In the genomic region with DNA sequence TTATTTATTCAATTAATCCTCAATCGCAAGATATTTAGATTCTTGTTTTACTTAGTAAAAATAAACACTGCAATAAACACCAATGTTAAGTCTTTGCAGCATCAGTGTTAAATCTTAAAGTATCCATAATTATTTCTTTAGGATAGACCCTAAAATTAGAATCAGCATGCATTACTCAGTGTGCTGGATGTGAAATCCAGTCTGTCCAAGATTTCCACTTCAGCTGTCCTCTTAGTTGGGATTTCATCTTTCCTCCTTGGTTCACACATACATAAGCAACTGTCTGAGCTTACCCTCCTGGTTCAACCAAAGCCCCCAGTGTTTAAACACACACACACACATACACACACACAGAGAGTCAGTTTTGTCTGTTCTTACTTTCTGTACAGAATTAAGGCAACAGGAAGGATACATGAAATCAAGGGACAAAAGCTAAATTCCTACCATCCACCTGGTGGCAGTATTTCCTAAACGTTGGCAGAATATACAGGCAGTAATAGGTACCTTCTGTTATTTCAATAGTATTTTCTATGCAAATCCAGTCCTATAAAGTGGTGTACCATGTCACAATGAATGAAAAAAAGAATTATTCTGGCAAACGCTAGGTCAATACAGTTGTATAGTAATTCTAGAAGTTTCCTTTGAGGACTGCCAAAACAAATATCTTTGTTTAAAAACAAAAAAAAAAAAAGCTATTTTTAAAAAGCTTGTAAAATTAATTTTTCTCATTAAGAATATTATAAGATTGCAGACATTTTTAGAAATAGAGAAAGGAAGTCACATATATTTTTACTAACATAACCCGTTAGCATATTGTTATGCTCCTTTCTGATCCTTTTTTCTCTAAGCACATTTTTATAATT, we compare ENCODE assay signal across 9 cellular contexts. TPM values are rescaled to one million over a fixed set of nuclear protein-coding genes. Genes with fewer than 3 reads are reported as not detected.
DNase-seq lines count a peak whose midpoint lies in the region; ATAC-seq, FAIRE-seq and TF ChIP-seq lines count a peak whose summit lies in the region.
"Had no signal": no experiment of that assay in that cellular context is flagged by ENCODE, and none has a peak within 500 bp of the region (broad histone marks: within the 10 kb centered on the region; RNA-seq: fewer than 3 reads in every experiment).

No MANE protein-coding gene starts in this region.

- no peaks in the 10 kb centered on the region for H3K27me3 ChIP-seq in keratinocyte (ENCODE audit: control insufficient read depth, extremely low read depth, insufficient read depth, low read length)

- H3K4me2 ChIP-seq in keratinocyte (ENCODE audit: control insufficient read depth, extremely low read depth, insufficient read depth, low read depth, low read length), result no peak overlapping the region

- H3K4me3 Mint-ChIP-seq in stimulated activated memory B cell treated with anti-CD40 and anti-IgM and Interleukin-4, amounts not matched to agents 10 μg/mL and 1 μg/mL and 100 μg/mL, for 72 hours, result no peak overlapping the region
- H3K4me3 Mint-ChIP-seq: activated naive CD4-positive, alpha-beta T cell treated with anti-CD3 and anti-CD28 coated beads, Interleukin-2, amount 50 U/mL, for 24 hours had no signal

- no peaks in the 10 kb centered on the region for H4K20me1 ChIP-seq in keratinocyte (ENCODE audit: control insufficient read depth, extremely low read depth, insufficient read depth, low read length)

- no peaks in the 10 kb centered on the region for H3K9me3 Mint-ChIP-seq in stimulated activated memory B cell treated with anti-CD40 and anti-IgM and Interleukin-4, amounts not matched to agents 10 μg/mL and 1 μg/mL and 100 μg/mL, for 72 hours
- H3K9me3 Mint-ChIP-seq: activated naive CD4-positive, alpha-beta T cell treated with anti-CD3 and anti-CD28 coated beads, Interleukin-2, amount 50 U/mL, for 24 hours had no signal

- H3K27ac ChIP-seq in keratinocyte (ENCODE audit: control insufficient read depth, insufficient read depth, low read length), result no peak overlapping the region

- H3K9me3 ChIP-seq in keratinocyte (ENCODE audit: control insufficient read depth, low read depth, low read length), result no peaks in the 10 kb centered on the region

- peak; percentile 63 for FAIRE-seq in keratinocyte (lab: Jason Lieb, UNC)

- ATAC-seq in stimulated activated memory B cell treated with anti-CD40 and anti-IgM and Interleukin-4, amounts not matched to agents 10 μg/mL and 1 μg/mL and 100 μg/mL, for 72 hours, result peak; percentile 76
- no peak for ATAC-seq in HG03039 (IDR thresholded peaks at IDR 0.05; ENCODE audit: unreplicated experiment)

- no peaks in the 10 kb centered on the region for H3K79me2 ChIP-seq in keratinocyte (ENCODE audit: control insufficient read depth, insufficient read depth, low read length)

- no peak overlapping the region for H2AFZ ChIP-seq in keratinocyte (ENCODE audit: control insufficient read depth, low read length)

- no peaks in the 10 kb centered on the region for H3K27me3 Mint-ChIP-seq in stimulated activated memory B cell treated with anti-CD40 and anti-IgM and Interleukin-4, amounts not matched to agents 10 μg/mL and 1 μg/mL and 100 μg/mL, for 72 hours
- H3K27me3 Mint-ChIP-seq: activated naive CD4-positive, alpha-beta T cell treated with anti-CD3 and anti-CD28 coated beads, Interleukin-2, amount 50 U/mL, for 24 hours had no signal

- no peak overlapping the region for H3K27ac Mint-ChIP-seq in stimulated activated memory B cell treated with anti-CD40 and anti-IgM and Interleukin-4, amounts not matched to agents 10 μg/mL and 1 μg/mL and 100 μg/mL, for 72 hours
- H3K27ac Mint-ChIP-seq: activated naive CD4-positive, alpha-beta T cell treated with anti-CD3 and anti-CD28 coated beads, Interleukin-2, amount 50 U/mL, for 24 hours had no signal

- no peaks in the 10 kb centered on the region for H3K36me3 Mint-ChIP-seq in stimulated activated memory B cell treated with anti-CD40 and anti-IgM and Interleukin-4, amounts not matched to agents 10 μg/mL and 1 μg/mL and 100 μg/mL, for 72 hours
- H3K36me3 Mint-ChIP-seq: activated naive CD4-positive, alpha-beta T cell treated with anti-CD3 and anti-CD28 coated beads, Interleukin-2, amount 50 U/mL, for 24 hours had no signal

- H3K36me3 ChIP-seq in keratinocyte (ENCODE audit: control insufficient read depth in 2 of 2, extremely low read depth in 1 of 2, insufficient read depth in 2 of 2, low read length in 2 of 2), result no peaks in the 10 kb centered on the region

- DNase-seq in DMS53 (lab: John Stamatoyannopoulos, UW), result peak; percentile 83
- DNase-seq in HCEC 1CT, result peak; percentile 74
- peak; percentile 59 for DNase-seq in NCI-H187 treated with DMSO at 0.1 percent for 48 hours (lab: John Stamatoyannopoulos, UW)
- peak; percentile 71 for DNase-seq in SW480 (ENCODE audit: low spot score)
- peak; percentile 62 for DNase-seq in central memory CD4-positive, alpha-beta T cell
- DNase-seq in keratinocyte (ENCODE audit: low read depth, low spot score), result peak; percentile 9

- dilution Hi-C loops in keratinocyte (cut with MboI; ENCODE audit: extremely low pct_ligation_motif_present, low sequenced_read_pairs), result no loop called here

- peaks cover 5% of the 10 kb centered on the region for H3K4me1 ChIP-seq in keratinocyte (ENCODE audit: control insufficient read depth, extremely low read depth, insufficient read depth, low read length)

- no peaks in the 10 kb centered on the region for H3K9me1 ChIP-seq in keratinocyte (ENCODE audit: control insufficient read depth, extremely low read depth, insufficient read depth, low read length)

- peak in 2 of 3 experiments; percentile 40 to 64 for TF ChIP-seq CTCF in keratinocyte (optimal IDR thresholded peaks at IDR 0.05 in 1 of 3, IDR thresholded peaks at IDR 0.05 in 1 of 3, conservative IDR thresholded peaks at IDR 0.05 in 1 of 3; ENCODE audit: extremely low read depth in 1 of 3, insufficient read depth in 2 of 3, low read length in 3 of 3)

- no peak overlapping the region for H3K4me3 ChIP-seq in keratinocyte (ENCODE audit: control insufficient read depth in 2 of 3, extremely low read depth in 1 of 3, insufficient read depth in 2 of 3, low read depth in 1 of 3, low read length in 3 of 3)

- H3K9ac ChIP-seq in keratinocyte (ENCODE audit: control insufficient read depth, extremely low read depth, insufficient read depth, low read length), result no peak overlapping the region

- H3K4me1 Mint-ChIP-seq in stimulated activated memory B cell treated with anti-CD40 and anti-IgM and Interleukin-4, amounts not matched to agents 10 μg/mL and 1 μg/mL and 100 μg/mL, for 72 hours, result no peaks in the 10 kb centered on the region
- H3K4me1 Mint-ChIP-seq: activated naive CD4-positive, alpha-beta T cell treated with anti-CD3 and anti-CD28 coated beads, Interleukin-2, amount 50 U/mL, for 24 hours had no signal

RNA-seq across cellular contexts. Expression of a gene that starts 27.3 kb away (rescaled TPM):
- polyA plus RNA-seq in keratinocyte, result 4.3 to 14.9 TPM (median 11.2 TPM) in 3 replicates
- polyA plus RNA-seq in keratinocyte (2011; ENCODE audit: low read depth), result 6.3 TPM
- 3.1 and 6.9 TPM in 2 replicates for polyA plus RNA-seq in keratinocyte (2011; cell fraction: cytosol; rRNA removed)
- 31.0 and 44.1 TPM in 2 replicates for polyA plus RNA-seq in keratinocyte (2011; cell fraction: nucleus; rRNA removed)
- polyA plus RNA-seq in keratinocyte (2012; ENCODE audit: low replicate concordance), result 6.5 and 6.9 TPM in 2 replicates
- polyA minus RNA-seq in keratinocyte, result 3.0 to 20.6 TPM (median 12.9 TPM) in 3 replicates
- 6.3 TPM for polyA minus RNA-seq in keratinocyte (2011; cell fraction: cytosol; rRNA and poly(A)+ RNA removed)
- 14.4 and 33.4 TPM in 2 replicates for polyA minus RNA-seq in keratinocyte (2011; cell fraction: nucleus; rRNA and poly(A)+ RNA removed)

RNA-seq across cellular contexts. Expression of a gene that starts 31.4 kb away (rescaled TPM):
- not detected in 3 replicates for polyA plus RNA-seq in keratinocyte
- polyA plus RNA-seq in keratinocyte (2011; ENCODE audit: low read depth), result not detected
- polyA plus RNA-seq in keratinocyte (2011; cell fraction: cytosol; rRNA removed), result 0.05 TPM in 1 of 2 replicates, not detected in the other
- polyA plus RNA-seq in keratinocyte (2011; cell fraction: nucleus; rRNA removed), result 0.04 TPM in 2 replicates
- not detected in 2 replicates for polyA plus RNA-seq in keratinocyte (2012; ENCODE audit: low replicate concordance)
- polyA minus RNA-seq in keratinocyte, result not detected in 3 replicates
- polyA minus RNA-seq in keratinocyte (2011; cell fraction: cytosol; rRNA and poly(A)+ RNA removed), result not detected
- not detected in 2 replicates for polyA minus RNA-seq in keratinocyte (2011; cell fraction: nucleus; rRNA and poly(A)+ RNA removed)

Comparison
In these comparisons a context has a peak if more than half of its experiments do, and no peak if none do; other contexts are left out.
1. DNase-seq: peak in every context shown above with its lines; median percentile 83 in DMS53; 74 in HCEC 1CT; 71 in SW480; 62 in central memory CD4-positive, alpha-beta T cell; 59 in NCI-H187 treated with DMSO at 0.1 percent for 48 hours; 9 in keratinocyte.